ENCODE assay signal across 20 cellular contexts in the genomic region with DNA sequence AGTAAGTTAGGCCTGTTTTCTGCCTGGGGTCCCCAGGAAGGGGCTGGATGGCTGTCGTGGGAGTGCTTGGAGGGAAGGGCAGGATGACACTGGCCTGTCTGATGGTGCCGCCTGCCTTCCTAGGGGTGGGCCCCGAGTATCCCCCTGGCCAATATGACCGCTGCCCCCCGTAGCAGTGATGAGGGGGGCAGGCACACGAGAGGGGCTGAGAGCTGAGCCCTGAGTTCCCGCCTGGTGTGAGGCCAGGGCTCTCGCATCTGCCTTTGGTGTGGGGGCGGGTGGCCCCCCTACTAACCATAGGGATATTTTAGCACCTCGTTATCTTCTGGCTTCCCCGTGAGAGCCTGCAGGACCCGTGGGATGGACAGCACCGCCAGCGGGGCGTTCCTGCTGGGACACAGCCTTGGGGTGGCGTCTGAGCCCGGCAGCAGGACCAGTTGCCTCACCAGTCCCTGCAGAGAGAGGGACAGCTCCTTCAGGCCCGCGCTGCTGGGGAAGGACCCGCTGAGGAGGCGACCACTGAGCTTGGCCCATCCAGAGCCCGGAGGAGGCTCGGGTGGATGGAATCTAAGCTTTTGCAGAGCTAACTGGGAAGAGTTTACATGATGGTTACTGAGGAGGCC. TPM values are rescaled to one million over a fixed set of nuclear protein-coding genes. Genes with fewer than 3 reads are reported as not detected.
A peak's percentile ranks its signal among the peaks of the same experiment; 100 is the strongest.
DNase-seq lines count a peak whose midpoint lies in the region; ATAC-seq and TF ChIP-seq lines count a peak whose summit lies in the region.
"Had no signal": no experiment of that assay in that cellular context is flagged by ENCODE, and none has a peak within 500 bp of the region (broad histone marks: within the 10 kb centered on the region; RNA-seq: fewer than 3 reads in every experiment).

No MANE protein-coding gene starts in this region.

- H3K9me3 Mint-ChIP-seq in chondrocyte (ENCODE audit: low read depth): no peaks in the 10 kb centered on the region
- H3K9me3 Mint-ChIP-seq: CD4-positive, alpha-beta memory T cell had no signal

- no peak for ATAC-seq in left ventricle myocardium superior
- no peak for ATAC-seq in Right ventricle myocardium superior (ENCODE audit: poor library complexity)
- ATAC-seq in upper lobe of right lung: no peak
- no peak for ATAC-seq in left lobe of liver
- no peak for ATAC-seq in omental fat pad (ENCODE audit: low FRiP score)
- ATAC-seq: K562 had no signal

- H3K4me3 ChIP-seq in upper lobe of right lung: no peak overlapping the region
- H3K4me3 ChIP-seq: K562 had no signal

- no peak overlapping the region for H3K4me3 Mint-ChIP-seq in chondrocyte (ENCODE audit: unreplicated experiment)
- H3K4me3 Mint-ChIP-seq: CD4-positive, alpha-beta memory T cell had no signal

- no peak overlapping the region for H3K27ac ChIP-seq in upper lobe of right lung

- TF ChIP-seq CTCF in chondrocyte (IDR thresholded peaks at IDR 0.05) (no peak), upper lobe of right lung (IDR thresholded peaks at IDR 0.05) (no peak), omental fat pad (IDR thresholded peaks at IDR 0.05) (no peak)

- H3K9me3 ChIP-seq in upper lobe of right lung: no peaks in the 10 kb centered on the region

- no peaks in the 10 kb centered on the region for H3K36me3 ChIP-seq in upper lobe of right lung
- H3K36me3 ChIP-seq: BE2C had no signal

- intact Hi-C loops in left ventricle myocardium superior (cut with micrococcal nuclease): no loop called here
- intact Hi-C loops in Right ventricle myocardium superior (cut with DNase I): no loop called here
- intact Hi-C loops in upper lobe of right lung (cut with DNase I): no loop called here

- no peaks in the 10 kb centered on the region for H3K36me3 Mint-ChIP-seq in chondrocyte (ENCODE audit: low read depth)
- H3K36me3 Mint-ChIP-seq: CD4-positive, alpha-beta memory T cell had no signal

- H3K27me3 ChIP-seq in upper lobe of right lung: no peaks in the 10 kb centered on the region

- DNase-seq in left ventricle myocardium superior: peak; percentile 12
- DNase-seq in Right ventricle myocardium superior: no peak
- DNase-seq in chondrocyte (ENCODE audit: low spot score): peak; percentile 85
- DNase-seq in mesenteric fat pad (ENCODE audit: low spot score): peak; percentile 77
- DNase-seq in upper lobe of right lung: peak; percentile 48
- DNase-seq in left lobe of liver (ENCODE audit: low spot score): no peak
- DNase-seq in DMS114 treated with DMSO at 0.1 percent for 48 hours (lab: John Stamatoyannopoulos, UW; ENCODE audit: unreplicated experiment): no peak
- no peak for DNase-seq in omental fat pad (ENCODE audit: low spot score)
- DNase-seq: BE2C; DND-41; GDM1; NCI-H1092; NCI-H1694; NCI-H69; NK-92 treated with Interleukin-12 subunit alpha and Interleukin-12 subunit beta, amount 100 ng/mL, for 24 hours; OCI-M1; RPMI8226 had no signal

- H3K27me3 Mint-ChIP-seq in chondrocyte (ENCODE audit: low read depth): peaks cover 13% of the 10 kb centered on the region

- no peaks in the 10 kb centered on the region for H3K4me1 Mint-ChIP-seq in chondrocyte (ENCODE audit: low read depth)

- no peak overlapping the region for H3K27ac Mint-ChIP-seq in chondrocyte (ENCODE audit: unreplicated experiment)

- H3K4me1 ChIP-seq in upper lobe of right lung: no peaks in the 10 kb centered on the region
- H3K4me1 ChIP-seq: BE2C had no signal

RNA-seq across cellular contexts. Expression of a gene that starts 10.4 kb away (rescaled TPM):
- total RNA-seq in left ventricle myocardium superior: not detected
- not detected for total RNA-seq in Right ventricle myocardium superior
- not detected in 3 replicates for total RNA-seq in chondrocyte
- not detected for total RNA-seq in mesenteric fat pad
- total RNA-seq in upper lobe of right lung: not detected
- total RNA-seq in left lobe of liver: not detected
- total RNA-seq in omental fat pad: not detected
- total RNA-seq: CD4-positive, alpha-beta memory T cell; K562; MCF 10A had no signal

RNA-seq across cellular contexts. Expression of a gene that starts 21.7 kb away (rescaled TPM):
- not detected for total RNA-seq in left ventricle myocardium superior
- not detected for total RNA-seq in Right ventricle myocardium superior
- not detected in 3 replicates for total RNA-seq in chondrocyte
- not detected for total RNA-seq in mesenteric fat pad
- not detected for total RNA-seq in upper lobe of right lung
- total RNA-seq in left lobe of liver: not detected
- not detected for total RNA-seq in omental fat pad
- total RNA-seq: CD4-positive, alpha-beta memory T cell; K562; MCF 10A had no signal

RNA-seq across cellular contexts. Expression of a gene that starts 29.0 kb away (rescaled TPM):
- total RNA-seq in left ventricle myocardium superior (not detected), Right ventricle myocardium superior (not detected), chondrocyte (not detected in 3 replicates), mesenteric fat pad (not detected), upper lobe of right lung (not detected), left lobe of liver (not detected), omental fat pad (not detected)
- total RNA-seq: CD4-positive, alpha-beta memory T cell; K562; MCF 10A had no signal

RNA-seq across cellular contexts. Expression of a gene that starts 43.9 kb away (rescaled TPM):
- not detected for total RNA-seq in left ventricle myocardium superior
- total RNA-seq in Right ventricle myocardium superior: not detected
- not detected in 3 replicates for total RNA-seq in chondrocyte
- total RNA-seq in mesenteric fat pad: not detected
- total RNA-seq in upper lobe of right lung: not detected
- total RNA-seq in left lobe of liver: not detected
- not detected for total RNA-seq in omental fat pad
- total RNA-seq: CD4-positive, alpha-beta memory T cell; K562; MCF 10A had no signal

RNA-seq across cellular contexts. Expression of a gene that starts 50.8 kb away (rescaled TPM):
- total RNA-seq in left ventricle myocardium superior (not detected), Right ventricle myocardium superior (not detected), chondrocyte (not detected in 3 replicates), mesenteric fat pad (not detected), upper lobe of right lung (not detected), left lobe of liver (not detected), omental fat pad (not detected)
- total RNA-seq: CD4-positive, alpha-beta memory T cell; K562; MCF 10A had no signal

Comparison
In these comparisons a context has a peak if more than half of its experiments do, and no peak if none do; other contexts are left out.
1. DNase-seq: peak in left ventricle myocardium superior (single experiment), chondrocyte (single experiment), mesenteric fat pad (single experiment) and upper lobe of right lung (single experiment); none in Right ventricle myocardium superior (single experiment), left lobe of liver (single experiment), DMS114 treated with DMSO at 0.1 percent for 48 hours (single experiment) and omental fat pad (single experiment).